ENCODE assay signal across 9 cellular contexts in genomic region chr6:41200901-41201783, GRCh38.
A peak's percentile ranks its signal among the peaks of the same experiment; 100 is the strongest.
DNase-seq lines count a peak whose midpoint lies in the region; ATAC-seq lines count a peak whose summit lies in the region.
"Had no signal": no experiment of that assay in that cellular context is flagged by ENCODE, and none has a peak within 500 bp of the region (broad histone marks: within the 10 kb centered on the region; RNA-seq: fewer than 3 reads in every experiment).

Gene TREML2, minus strand, starts transcription at chr6:41201149. Its CDS starts 141 bp downstream, at chr6:41201008.

- H3K9me3 ChIP-seq in SK-N-MC (ENCODE audit: low read depth, low read length) = no peaks in the 10 kb centered on the region
- H3K9me3 ChIP-seq: heart left ventricle had no signal

- H3K27me3 Mint-ChIP-seq in stimulated activated naive CD8-positive, alpha-beta T cell treated with anti-CD3 and anti-CD28 coated beads, Interleukin-15, Interleukin-2, amounts not matched to agents 100 ng/mL and 50 ng/mL, for 24 hours = no peaks in the 10 kb centered on the region

- H3K4me1 Mint-ChIP-seq in stimulated activated naive CD8-positive, alpha-beta T cell treated with anti-CD3 and anti-CD28 coated beads, Interleukin-15, Interleukin-2, amounts not matched to agents 100 ng/mL and 50 ng/mL, for 24 hours (ENCODE audit: low read depth) = peaks cover 53% of the 10 kb centered on the region

- peak within 1 kb of the TSS; percentile 89 for H3K27ac Mint-ChIP-seq in stimulated activated naive CD8-positive, alpha-beta T cell treated with anti-CD3 and anti-CD28 coated beads, Interleukin-15, Interleukin-2, amounts not matched to agents 100 ng/mL and 50 ng/mL, for 24 hours

- DNase-seq in SKM-1 treated with dmso at 0.1 percent for 144 hours (lab: John Stamatoyannopoulos, UW; ENCODE audit: unreplicated experiment) (peak; percentile 77), SKM-1 (lab: John Stamatoyannopoulos, UW; ENCODE audit: unreplicated experiment) (no peak), SK-N-MC (ENCODE audit: low read depth, low spot score) (no peak), epithelial cell of prostate (ENCODE audit: low read depth, low spot score) (no peak), NCI-H1048 (lab: John Stamatoyannopoulos, UW) (no peak), HCEC 1CT (no peak)

- peak within 1 kb of the TSS; percentile 76; the same call in 1 of the 2 replicates for H3K27ac ChIP-seq in SK-N-MC
- H3K27ac ChIP-seq in epithelial cell of prostate = peak within 1 kb of the TSS; percentile 7

- peak within 1 kb of the TSS; percentile 45 for H3K9ac ChIP-seq in SK-N-MC (ENCODE audit: insufficient read length)

- peak within 1 kb of the TSS; percentile 38 for H3K4me3 ChIP-seq in SK-N-MC
- H3K4me3 ChIP-seq: heart left ventricle had no signal

- no peaks in the 10 kb centered on the region for H3K36me3 ChIP-seq in SK-N-MC (ENCODE audit: insufficient read depth, low read length)
- H3K36me3 ChIP-seq: heart left ventricle had no signal

- H3K4me3 Mint-ChIP-seq in stimulated activated naive CD8-positive, alpha-beta T cell treated with anti-CD3 and anti-CD28 coated beads, Interleukin-15, Interleukin-2, amounts not matched to agents 100 ng/mL and 50 ng/mL, for 24 hours = peak within 1 kb of the TSS; percentile 59

- H3K9me3 Mint-ChIP-seq in stimulated activated naive CD8-positive, alpha-beta T cell treated with anti-CD3 and anti-CD28 coated beads, Interleukin-15, Interleukin-2, amounts not matched to agents 100 ng/mL and 50 ng/mL, for 24 hours = no peaks in the 10 kb centered on the region

- no peak for ATAC-seq in HG02885 (IDR thresholded peaks at IDR 0.05; ENCODE audit: poor library complexity, unreplicated experiment)

- no peaks in the 10 kb centered on the region for H3K36me3 Mint-ChIP-seq in stimulated activated naive CD8-positive, alpha-beta T cell treated with anti-CD3 and anti-CD28 coated beads, Interleukin-15, Interleukin-2, amounts not matched to agents 100 ng/mL and 50 ng/mL, for 24 hours (ENCODE audit: low read depth)
